ENCODE assay signal across 23 cellular contexts in the genomic region with DNA sequence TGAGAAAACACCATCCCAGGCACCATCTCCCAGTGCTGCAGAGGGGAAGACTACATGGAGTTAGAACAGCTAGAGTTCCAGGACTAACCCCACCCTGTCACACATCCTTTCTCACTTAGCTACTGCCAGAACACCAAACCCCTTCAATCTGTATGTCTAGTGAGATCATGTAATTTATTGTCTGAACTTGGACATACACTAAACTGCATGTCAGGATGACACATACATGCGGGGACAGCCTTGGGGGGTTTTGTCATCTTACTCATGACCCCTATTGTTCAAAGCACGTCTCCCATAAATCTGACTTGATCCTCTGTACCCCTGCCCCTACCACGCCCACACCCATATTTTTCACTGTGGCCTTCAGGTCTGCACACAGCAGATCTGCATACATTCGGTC.
"Had no signal": no experiment of that assay in that cellular context is flagged by ENCODE, and none has a peak within 500 bp of the region (broad histone marks: within the 10 kb centered on the region; RNA-seq: fewer than 3 reads in every experiment).

No MANE protein-coding gene starts in this region.

- H3K27me3 ChIP-seq: colonic mucosa, heart right ventricle, testis, tibial nerve, upper lobe of right lung, vagina had no signal

- ATAC-seq: heart right ventricle; left lobe of liver; natural killer cell; sciatic nerve; stimulated activated naive B cell treated with anti-CD40 and anti-IgM and Interleukin-4, amounts not matched to agents 10 μg/mL and 1 μg/mL and 100 μg/mL, for 72 hours; stimulated activated naive CD8-positive, alpha-beta T cell treated with anti-CD3 and anti-CD28 coated beads, Interleukin-15, amount 100 ng/mL, for 72 hours; upper lobe of right lung had no signal

- FAIRE-seq: endothelial cell of umbilical vein, frontal cortex, islet of Langerhans had no signal

- H3K4me3 ChIP-seq: colonic mucosa, esophagus squamous epithelium, heart right ventricle, spleen, testis, tibial nerve, upper lobe of right lung, vagina had no signal

- DNase-seq: colonic mucosa; effector CD4-positive, alpha-beta T cell; endodermal cell; esophagus squamous epithelium; heart right ventricle; hypothalamus; natural killer cell; posterior cingulate gyrus; spleen; stimulated activated CD4-positive, alpha-beta T cell treated with anti-CD3 and anti-CD28 coated beads, Interleukin-15, amount 100 ng/mL, for 24 hours; stimulated activated CD4-positive, alpha-beta T cell treated with anti-CD3 and anti-CD28 coated beads, Interleukin-1b, Interleukin-23, amount 100 ng/mL, for 48 hours; stimulated activated CD4-positive, alpha-beta T cell treated with anti-CD3 and anti-CD28 coated beads, Interleukin-4, amount 100 ng/mL, for 24 hours; stimulated activated naive B cell treated with anti-CD40 and anti-IgM and Interleukin-4, amounts not matched to agents 10 μg/mL and 1 μg/mL and 100 μg/mL, for 72 hours; stimulated activated naive CD8-positive, alpha-beta T cell treated with anti-CD3 and anti-CD28 coated beads, Interleukin-15, amount 100 ng/mL, for 72 hours; testis; upper lobe of right lung had no signal

- H3K4me1 ChIP-seq: testis, upper lobe of right lung had no signal

- H3K27ac ChIP-seq: colonic mucosa, esophagus squamous epithelium, heart right ventricle, spleen, testis, tibial nerve, upper lobe of right lung, vagina had no signal

- H3K9me3 ChIP-seq: colonic mucosa, esophagus squamous epithelium, heart right ventricle, spleen, testis, tibial nerve, upper lobe of right lung, vagina had no signal

- H3K36me3 ChIP-seq: colonic mucosa, esophagus squamous epithelium, heart right ventricle, spleen, tibial nerve, upper lobe of right lung, vagina had no signal
